ENCODE assay signal across 19 cellular contexts in genomic region chr14:68612049-68612448, GRCh38.
DNase-seq lines count a peak whose midpoint lies in the region; ATAC-seq and TF ChIP-seq lines count a peak whose summit lies in the region.
"Had no signal": no experiment of that assay in that cellular context is flagged by ENCODE, and none has a peak within 500 bp of the region (broad histone marks: within the 10 kb centered on the region; RNA-seq: fewer than 3 reads in every experiment).

No MANE protein-coding gene starts in this region.

- H3K4me3 ChIP-seq in coronary artery (no peak overlapping the region), hepatocyte (no peak overlapping the region), prostate gland (no peak overlapping the region), upper lobe of right lung (no peak overlapping the region)

- no peak for DNase-seq in coronary artery (ENCODE audit: low spot score)
- DNase-seq in hepatocyte (ENCODE audit: low spot score) = no peak
- no peak for DNase-seq in prostate gland (ENCODE audit: low spot score)
- DNase-seq in upper lobe of right lung = peak; percentile 21
- DNase-seq in dermis blood vessel endothelial cell = no peak
- DNase-seq in LoVo (ENCODE audit: low spot score) = no peak
- no peak for DNase-seq in omental fat pad (ENCODE audit: low spot score)
- no peak for DNase-seq in C1 segment of cervical spinal cord (lab: John Stamatoyannopoulos, UW)
- DNase-seq: activated CD4-positive, alpha-beta memory T cell treated with anti-CD3 and anti-CD28 coated beads for 36 hours; aorta; CD8-positive, alpha-beta memory T cell; effector CD4-positive, alpha-beta T cell; GDM1; NCI-H2107; SHP77; stimulated activated CD4-positive, alpha-beta T cell treated with anti-CD3 and anti-CD28 coated beads, Interleukin-4, amount 100 ng/mL, for 24 hours had no signal

- H3K9me3 ChIP-seq in hepatocyte (ENCODE audit: low read depth) = peaks cover 16% of the 10 kb centered on the region
- no peaks in the 10 kb centered on the region for H3K9me3 ChIP-seq in prostate gland
- peaks cover 16% of the 10 kb centered on the region for H3K9me3 ChIP-seq in upper lobe of right lung

- TF ChIP-seq POLR2A in prostate gland (IDR thresholded peaks at IDR 0.05) = no peak

- H4K20me1 ChIP-seq in hepatocyte (ENCODE audit: insufficient read depth, poor library complexity, severe bottlenecking) = no peaks in the 10 kb centered on the region

- WGBS in hepatocyte (ENCODE audit: low lambda C conversion rate, missing lambda C conversion rate) = 68% methylated on average over 5 of the region's 5 CpGs
- 30% methylated on average over 5 of the region's 5 CpGs for whole genome bisulfite sequencing in prostate gland

- H3K4me2 ChIP-seq in hepatocyte = no peak overlapping the region

- H3K36me3 ChIP-seq in hepatocyte (replicated peaks; ENCODE audit: insufficient read depth, low read depth) = no peaks in the 10 kb centered on the region
- no peaks in the 10 kb centered on the region for H3K36me3 ChIP-seq in prostate gland
- no peaks in the 10 kb centered on the region for H3K36me3 ChIP-seq in upper lobe of right lung

- intact Hi-C loops in prostate gland (cut with DNase I) (no loop called here), upper lobe of right lung (cut with DNase I) (no loop called here)

- H3K79me2 ChIP-seq in hepatocyte = no peaks in the 10 kb centered on the region
- H3K79me2 ChIP-seq: parathyroid adenoma had no signal

- ATAC-seq in upper lobe of right lung = peak; percentile 65
- ATAC-seq in omental fat pad (ENCODE audit: low FRiP score) = no peak
- ATAC-seq: HCT116; stimulated activated memory B cell treated with anti-CD40 and anti-IgM and Interleukin-4, amounts not matched to agents 10 μg/mL and 1 μg/mL and 100 μg/mL, for 72 hours had no signal

- no peaks in the 10 kb centered on the region for H3K9me2 ChIP-seq in hepatocyte (replicated peaks; ENCODE audit: insufficient read depth)

- no peak overlapping the region for H2AFZ ChIP-seq in hepatocyte
- H2AFZ ChIP-seq: parathyroid adenoma had no signal

- H3K4me1 ChIP-seq in hepatocyte (ENCODE audit: insufficient read depth) (peaks cover 40% of the 10 kb centered on the region), prostate gland (replicated peaks) (peaks cover 19% of the 10 kb centered on the region), upper lobe of right lung (peaks cover 33% of the 10 kb centered on the region)

- H3K27me3 ChIP-seq in hepatocyte = no peaks in the 10 kb centered on the region
- H3K27me3 ChIP-seq in prostate gland (replicated peaks; ENCODE audit: insufficient read depth) = no peaks in the 10 kb centered on the region
- H3K27me3 ChIP-seq in upper lobe of right lung = no peaks in the 10 kb centered on the region

- no peak for TF ChIP-seq CTCF in coronary artery (IDR thresholded peaks at IDR 0.05)
- no peak for TF ChIP-seq CTCF in hepatocyte (IDR thresholded peaks at IDR 0.05; ENCODE audit: poor library complexity)
- no peak for TF ChIP-seq CTCF in prostate gland (IDR thresholded peaks at IDR 0.05)
- no peak for TF ChIP-seq CTCF in upper lobe of right lung (IDR thresholded peaks at IDR 0.05)
- no peak for TF ChIP-seq CTCF in omental fat pad (IDR thresholded peaks at IDR 0.05)

- H3K27ac ChIP-seq in coronary artery (peak overlapping the region; percentile 9 to 66), hepatocyte (peak overlapping the region; percentile 80), prostate gland (peak overlapping the region; percentile 64 to 65), upper lobe of right lung (peak overlapping the region; percentile 24)
- H3K27ac ChIP-seq: parathyroid adenoma had no signal

Comparison
In these comparisons a context has a peak if more than half of its experiments do, and no peak if none do; other contexts are left out.
1. H3K27ac ChIP-seq: peak in every context shown above with its lines; median percentile 80 in hepatocyte; 64 in prostate gland; 38 in coronary artery; 24 in upper lobe of right lung.